ENCODE assay signal across 11 cellular contexts in the genomic region with DNA sequence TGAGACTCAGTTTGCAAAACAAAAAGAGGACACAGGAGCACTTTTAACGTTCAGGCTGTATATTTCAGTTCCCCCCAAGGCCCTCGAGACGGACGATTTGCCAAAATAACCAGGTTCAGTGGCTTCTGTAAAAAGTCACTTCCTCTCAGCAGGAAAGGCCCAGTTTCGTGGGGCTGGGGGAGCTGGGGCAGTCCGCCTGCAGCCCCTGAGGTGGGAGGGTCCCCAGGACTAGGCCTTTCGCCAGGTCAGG. TPM values are rescaled to one million over a fixed set of nuclear protein-coding genes. Genes with fewer than 3 reads are reported as not detected.
DNase-seq lines count a peak whose midpoint lies in the region; ATAC-seq and TF ChIP-seq lines count a peak whose summit lies in the region.
"Had no signal": no experiment of that assay in that cellular context is flagged by ENCODE, and none has a peak within 500 bp of the region (broad histone marks: within the 10 kb centered on the region; RNA-seq: fewer than 3 reads in every experiment).

No MANE protein-coding gene starts in this region.

- peaks cover 7% of the 10 kb centered on the region for H3K27me3 ChIP-seq in CD4-positive, alpha-beta T cell (ENCODE audit: control insufficient read depth, insufficient read depth, low read length)

- peak overlapping the region; percentile 54 for H3K4me3 Mint-ChIP-seq in CD4-positive, alpha-beta T cell
- H3K4me3 Mint-ChIP-seq in WTC11 (peak overlapping the region; percentile 47), memory B cell (peak overlapping the region; percentile 83)
- H3K4me3 Mint-ChIP-seq: T-helper 1 cell treated with Interleukin-12 subunit alpha and Interleukin-12 subunit beta and Interleukin-4 antibody, amounts not matched to agents 30 μg/mL and 1 μg/mL, for 36 hours had no signal

- peaks cover 18% of the 10 kb centered on the region for H3K27me3 Mint-ChIP-seq in CD4-positive, alpha-beta T cell
- peaks cover 25% of the 10 kb centered on the region for H3K27me3 Mint-ChIP-seq in WTC11 (ENCODE audit: low read depth)
- peaks cover 6% of the 10 kb centered on the region for H3K27me3 Mint-ChIP-seq in memory B cell

- POLR2A ChIA-PET in CD4-positive, alpha-beta T cell (lab: Charles Lee): interaction anchor here (1.0 to 1.5 kb wide), 2 partner anchors 49 to 67 kb away, joined by 3 to 6 read pairs; no protein-coding TSS in a partner anchor
- POLR2A ChIA-PET in WTC11 (lab: Charles Lee): interaction anchor here (0.6 to 1.0 kb wide), 2 partner anchors 25 to 39 kb away, joined by 3 read pairs; partner anchors contain the start of gene NUB1

- CTCF ChIA-PET in CD4-positive, alpha-beta T cell (lab: Charles Lee): interaction anchor here (1.3 to 1.6 kb wide), 2 partner anchors 13 to 67 kb away, joined by 3 to 4 read pairs; no protein-coding TSS in a partner anchor
- CTCF ChIA-PET in WTC11 (lab: Charles Lee): interaction anchor here (0.9 to 3.0 kb wide), 3 partner anchors 9 to 68 kb away, joined by 3 to 12 read pairs (median 3); no protein-coding TSS in a partner anchor

- intact Hi-C loops in CD4-positive, alpha-beta T cell (cut with DNase I, micrococcal nuclease): loop anchor here in 1 of 2 experiments (2.0 kb wide), 1 partner anchor 28 kb away; no protein-coding TSS in a partner anchor

- H3K27ac ChIP-seq in CD4-positive, alpha-beta T cell (ENCODE audit: low read depth, low read length): peak overlapping the region; percentile 29

- H3K27ac Mint-ChIP-seq in CD4-positive, alpha-beta T cell: peak overlapping the region; percentile 55
- H3K27ac Mint-ChIP-seq in WTC11: no peak overlapping the region
- H3K27ac Mint-ChIP-seq in memory B cell: peak overlapping the region; percentile 95
- H3K27ac Mint-ChIP-seq: T-helper 1 cell treated with Interleukin-12 subunit alpha and Interleukin-12 subunit beta and Interleukin-4 antibody, amounts not matched to agents 30 μg/mL and 1 μg/mL, for 36 hours had no signal

- no peak for ATAC-seq in CD4-positive, alpha-beta T cell (ENCODE audit: poor library complexity)
- peak; percentile 23 for ATAC-seq in GM19372 (IDR thresholded peaks at IDR 0.05; ENCODE audit: low read depth, unreplicated experiment)
- no peak for ATAC-seq in WTC11
- peak; percentile 35 for ATAC-seq in memory B cell (ENCODE audit: low read depth)
- ATAC-seq in GM19351 (IDR thresholded peaks at IDR 0.05; ENCODE audit: unreplicated experiment): no peak

- peaks cover 13% of the 10 kb centered on the region for H3K4me1 Mint-ChIP-seq in CD4-positive, alpha-beta T cell (ENCODE audit: low read depth)
- H3K4me1 Mint-ChIP-seq in WTC11 (peaks cover 12% of the 10 kb centered on the region), memory B cell (peaks cover 11% of the 10 kb centered on the region)

- H3K9me3 Mint-ChIP-seq in CD4-positive, alpha-beta T cell: no peaks in the 10 kb centered on the region
- H3K9me3 Mint-ChIP-seq in WTC11 (no peaks in the 10 kb centered on the region), memory B cell (no peaks in the 10 kb centered on the region)
- H3K9me3 Mint-ChIP-seq: T-helper 1 cell treated with Interleukin-12 subunit alpha and Interleukin-12 subunit beta and Interleukin-4 antibody, amounts not matched to agents 30 μg/mL and 1 μg/mL, for 36 hours had no signal

- no peaks in the 10 kb centered on the region for H3K9me3 ChIP-seq in CD4-positive, alpha-beta T cell (ENCODE audit: control insufficient read depth, low read length)

- DNase-seq in CD4-positive, alpha-beta T cell: no peak
- DNase-seq in WTC11 (ENCODE audit: low spot score) (no peak), memory B cell (ENCODE audit: low spot score in 2 of 2) (peak in 1 of 2 donors; percentile 49), G401 (ENCODE audit: low spot score) (no peak)
- DNase-seq in NK-92 treated with Interleukin-12 subunit alpha and Interleukin-12 subunit beta, amount 100 ng/mL, for 24 hours (lab: John Stamatoyannopoulos, UW): no peak
- DNase-seq in activated CD4-positive, alpha-beta T cell treated with anti-CD3 and anti-CD28 coated beads, Interleukin-2, amount 50 U/mL, for 48 hours: no peak
- DNase-seq: Calu3 had no signal

- in situ Hi-C loops in G401 (cut with HindIII; ENCODE audit: low sequenced_read_pairs): no loop called here

- H3K36me3 Mint-ChIP-seq in CD4-positive, alpha-beta T cell (ENCODE audit: low read depth): peaks cover 24% of the 10 kb centered on the region
- peaks cover 21% of the 10 kb centered on the region for H3K36me3 Mint-ChIP-seq in WTC11
- peaks cover 14% of the 10 kb centered on the region for H3K36me3 Mint-ChIP-seq in memory B cell

- no peak for TF ChIP-seq CTCF in CD4-positive, alpha-beta T cell (IDR thresholded peaks at IDR 0.05)
- TF ChIP-seq CTCF in WTC11 (IDR thresholded peaks at IDR 0.05): no peak

TF ChIP-seq in WTC11, 78 proteins besides CTCF, POLR2A, EP300 and RAD21:
- 0 out of 2 replicates have a peak, but pooled peaks have one; percentile 18 for TF ChIP-seq CBFB (CRISPR knock-in tag; IDR thresholded peaks at IDR 0.05; ENCODE audit: low read depth)
- no peak for TF ChIP-seq FOXK1 (CRISPR knock-in tag; IDR thresholded peaks at IDR 0.05)
- 0 out of 2 replicates have a peak, but pooled peaks have one; percentile 11 for TF ChIP-seq ZBTB21 (CRISPR knock-in tag; IDR thresholded peaks at IDR 0.05; ENCODE audit: borderline replicate concordance)
- TF ChIP-seq CREM (CRISPR knock-in tag; IDR thresholded peaks at IDR 0.05): no peak
- no peak for TF ChIP-seq ZNF671 (CRISPR knock-in tag; IDR thresholded peaks at IDR 0.05)
- TF ChIP-seq ELF4 (CRISPR knock-in tag; IDR thresholded peaks at IDR 0.05; ENCODE audit: low read depth): no peak

RNA-seq across cellular contexts. Expression of gene WDR86, which starts 28.8 kb away (rescaled TPM):
- total RNA-seq in CD4-positive, alpha-beta T cell: 1 to 10 TPM; 5.6 to 6.2 TPM
- total RNA-seq in WTC11 (2021): 24.4 to 32.4 TPM (median 30.7 TPM) in 3 replicates
- 10.2 and 13.7 TPM in 2 replicates for total RNA-seq in G401 (2014; rRNA removed; shearing (Covaris generic))
- total RNA-seq: Calu3 had no signal

RNA-seq across cellular contexts. Expression of gene NUB1, which starts 39.4 kb away (rescaled TPM):
- 10 to 100 TPM; 86.0 to 90.4 TPM for total RNA-seq in CD4-positive, alpha-beta T cell
- total RNA-seq in WTC11 (2021): 31.2 to 38.3 TPM (median 33.5 TPM) in 3 replicates
- 41.8 and 59.0 TPM in 2 replicates for total RNA-seq in G401 (2014; rRNA removed; shearing (Covaris generic))

RNA-seq across cellular contexts. Expression of gene CRYGN, which starts 58.9 kb away (rescaled TPM):
- total RNA-seq in CD4-positive, alpha-beta T cell: under 1 TPM in 1 of 2 experiments, not detected in 1; 0.14 TPM
- total RNA-seq in WTC11 (2021): 1.0 to 1.6 TPM (median 1.5 TPM) in 3 replicates
- total RNA-seq in G401 (2014; rRNA removed; shearing (Covaris generic)): not detected in 2 replicates
- total RNA-seq: Calu3, epithelial cell of proximal tubule had no signal

Comparison
In these comparisons a context has a peak if more than half of its experiments do, and no peak if none do; other contexts are left out.
1. ATAC-seq: peak in GM19372 (single experiment) and memory B cell (single experiment); none in CD4-positive, alpha-beta T cell (single experiment), WTC11 (single experiment) and GM19351 (single experiment).
2. Peak in every context shown above with its lines, with median percentiles within 50 percentile points of each other: H3K4me3 Mint-ChIP-seq.